Comparison of ENCODE assay signal across 18 cellular contexts in the genomic region with DNA sequence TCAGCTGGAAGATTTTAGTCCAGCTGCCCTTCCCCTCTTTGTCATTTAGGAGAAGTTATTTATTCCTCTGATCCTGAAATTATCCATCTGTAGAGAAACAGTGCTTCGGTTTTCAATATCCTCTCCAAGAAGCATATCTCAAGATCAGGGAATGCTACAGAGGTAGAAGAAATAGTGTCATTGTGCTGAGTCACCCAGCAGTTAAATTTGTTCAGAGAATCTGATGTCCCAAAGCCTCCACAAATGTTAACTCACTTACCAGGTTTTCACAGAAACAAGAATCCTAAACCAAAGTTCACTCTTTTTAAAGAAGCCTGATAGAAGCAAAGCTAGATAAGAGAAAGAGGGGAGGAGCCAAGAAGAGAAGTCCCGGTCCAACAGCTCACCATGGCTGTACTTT.
A peak's percentile ranks its signal among the peaks of the same experiment; 100 is the strongest.
DNase-seq lines count a peak whose midpoint lies in the region; ATAC-seq and TF ChIP-seq lines count a peak whose summit lies in the region.
"Had no signal": no experiment of that assay in that cellular context is flagged by ENCODE, and none has a peak within 500 bp of the region (broad histone marks: within the 10 kb centered on the region; RNA-seq: fewer than 3 reads in every experiment).

No MANE protein-coding gene starts in this region.

- H3K4me3 ChIP-seq in BLaER1, result peak overlapping the region; percentile 52
- no peak overlapping the region for H3K4me3 ChIP-seq in HUES48 (ENCODE audit: low read depth, low read length)
- no peak overlapping the region for H3K4me3 ChIP-seq in hepatocyte
- H3K4me3 ChIP-seq in parathyroid adenoma (ENCODE audit: low read depth, low read length), result no peak overlapping the region

- H3K27me3 Mint-ChIP-seq in endothelial cell (ENCODE audit: unreplicated experiment), result peaks cover 1% of the 10 kb centered on the region
- H3K27me3 Mint-ChIP-seq: CD4-positive, CD25-positive, alpha-beta regulatory T cell; CD8-positive, alpha-beta memory T cell had no signal

- H3K9me3 ChIP-seq in BLaER1 (no peaks in the 10 kb centered on the region), HUES48 (ENCODE audit: control insufficient read depth, insufficient read depth, low read length) (no peaks in the 10 kb centered on the region), hepatocyte (ENCODE audit: low read depth) (no peaks in the 10 kb centered on the region), parathyroid adenoma (ENCODE audit: control insufficient read depth, low read length) (no peaks in the 10 kb centered on the region)

- no peak for TF ChIP-seq CTCF in hepatocyte (IDR thresholded peaks at IDR 0.05; ENCODE audit: poor library complexity)
- TF ChIP-seq CTCF in parathyroid adenoma (IDR thresholded peaks at IDR 0.05), result no peak
- TF ChIP-seq CTCF in endothelial cell (IDR thresholded peaks at IDR 0.05; ENCODE audit: unreplicated experiment), result no peak

- WGBS in hepatocyte (ENCODE audit: low lambda C conversion rate, missing lambda C conversion rate), result 56% methylated on average over 2 of the region's 2 CpGs

- H2AFZ ChIP-seq in hepatocyte (no peak overlapping the region), parathyroid adenoma (peak overlapping the region; percentile 21)

- H3K9me2 ChIP-seq in hepatocyte (replicated peaks; ENCODE audit: insufficient read depth), result no peaks in the 10 kb centered on the region

- H3K4me1 ChIP-seq in BLaER1, result peaks cover 21% of the 10 kb centered on the region
- no peaks in the 10 kb centered on the region for H3K4me1 ChIP-seq in HUES48 (ENCODE audit: control insufficient read depth, insufficient read depth, low read length)
- peaks cover 4% of the 10 kb centered on the region for H3K4me1 ChIP-seq in hepatocyte (ENCODE audit: insufficient read depth)
- H3K4me1 ChIP-seq in parathyroid adenoma, result no peaks in the 10 kb centered on the region

- DNase-seq in hepatocyte (ENCODE audit: low spot score), result peak; percentile 12
- no peak for DNase-seq in superior temporal gyrus (ENCODE audit: extremely low spot score)
- DNase-seq in endothelial cell (ENCODE audit: low spot score), result no peak
- DNase-seq: 8988T; C1 segment of cervical spinal cord; CD4-positive, CD25-positive, alpha-beta regulatory T cell; CD8-positive, alpha-beta memory T cell; COR-L47; DMS 273 treated with DMSO at 0.1 percent for 48 hours; GF-D8; GOT3; H7; HFFc6 had no signal

- no peaks in the 10 kb centered on the region for H3K79me2 ChIP-seq in hepatocyte
- no peaks in the 10 kb centered on the region for H3K79me2 ChIP-seq in parathyroid adenoma

- no peaks in the 10 kb centered on the region for H3K9me3 Mint-ChIP-seq in endothelial cell (ENCODE audit: unreplicated experiment)

- no peaks in the 10 kb centered on the region for H3K4me1 Mint-ChIP-seq in endothelial cell (ENCODE audit: unreplicated experiment)
- H3K4me1 Mint-ChIP-seq: CD4-positive, CD25-positive, alpha-beta regulatory T cell; CD8-positive, alpha-beta memory T cell had no signal

- H3K27me3 ChIP-seq in BLaER1 (no peaks in the 10 kb centered on the region), HUES48 (ENCODE audit: control insufficient read depth, insufficient read depth, low read length) (no peaks in the 10 kb centered on the region), hepatocyte (no peaks in the 10 kb centered on the region), parathyroid adenoma (ENCODE audit: control insufficient read depth, insufficient read depth, low read length) (no peaks in the 10 kb centered on the region)

- no peak for ATAC-seq in GM21447 (IDR thresholded peaks at IDR 0.05; ENCODE audit: unreplicated experiment)
- ATAC-seq: HCT116 had no signal

- H3K27ac ChIP-seq in BLaER1 (peak overlapping the region; percentile 74), HUES48 (ENCODE audit: low read depth, low read length) (peak overlapping the region; percentile 35), hepatocyte (no peak overlapping the region), parathyroid adenoma (no peak overlapping the region)

- H3K4me3 Mint-ChIP-seq in endothelial cell (ENCODE audit: unreplicated experiment), result no peak overlapping the region
- H3K4me3 Mint-ChIP-seq: CD4-positive, CD25-positive, alpha-beta regulatory T cell; CD8-positive, alpha-beta memory T cell; HFFc6 had no signal

- no peak overlapping the region for H3K27ac Mint-ChIP-seq in endothelial cell (ENCODE audit: unreplicated experiment)
- H3K27ac Mint-ChIP-seq: CD4-positive, CD25-positive, alpha-beta regulatory T cell; CD8-positive, alpha-beta memory T cell; HFFc6 had no signal

- H3K36me3 ChIP-seq in BLaER1, result no peaks in the 10 kb centered on the region
- no peaks in the 10 kb centered on the region for H3K36me3 ChIP-seq in HUES48 (ENCODE audit: control insufficient read depth, insufficient read depth, low read length)
- H3K36me3 ChIP-seq in hepatocyte (replicated peaks; ENCODE audit: insufficient read depth, low read depth), result no peaks in the 10 kb centered on the region
- no peaks in the 10 kb centered on the region for H3K36me3 ChIP-seq in parathyroid adenoma (ENCODE audit: control insufficient read depth, insufficient read depth, low read length)

- peak overlapping the region; percentile 86 for H3K4me2 ChIP-seq in BLaER1
- no peak overlapping the region for H3K4me2 ChIP-seq in hepatocyte
- no peak overlapping the region for H3K4me2 ChIP-seq in parathyroid adenoma (ENCODE audit: low read length)

- H3K9ac ChIP-seq in BLaER1, result peak overlapping the region; percentile 60; the same call in 1 of the 2 replicates
- H3K9ac ChIP-seq in HUES48 (ENCODE audit: low read depth, low read length), result no peak overlapping the region
- H3K9ac ChIP-seq in parathyroid adenoma, result no peak overlapping the region

- H4K20me1 ChIP-seq in BLaER1 (no peaks in the 10 kb centered on the region), hepatocyte (ENCODE audit: insufficient read depth, poor library complexity, severe bottlenecking) (no peaks in the 10 kb centered on the region)

- H3K36me3 Mint-ChIP-seq in endothelial cell (ENCODE audit: low read depth, unreplicated experiment), result no peaks in the 10 kb centered on the region
- H3K36me3 Mint-ChIP-seq: CD4-positive, CD25-positive, alpha-beta regulatory T cell; CD8-positive, alpha-beta memory T cell had no signal

Comparison
In these comparisons a context has a peak if more than half of its experiments do, and no peak if none do; other contexts are left out.
1. H3K27ac ChIP-seq: peak in BLaER1 (single experiment) and HUES48 (single experiment); none in hepatocyte (single experiment) and parathyroid adenoma (single experiment).